ENCODE assay signal across 1 cellular context in the genomic region with DNA sequence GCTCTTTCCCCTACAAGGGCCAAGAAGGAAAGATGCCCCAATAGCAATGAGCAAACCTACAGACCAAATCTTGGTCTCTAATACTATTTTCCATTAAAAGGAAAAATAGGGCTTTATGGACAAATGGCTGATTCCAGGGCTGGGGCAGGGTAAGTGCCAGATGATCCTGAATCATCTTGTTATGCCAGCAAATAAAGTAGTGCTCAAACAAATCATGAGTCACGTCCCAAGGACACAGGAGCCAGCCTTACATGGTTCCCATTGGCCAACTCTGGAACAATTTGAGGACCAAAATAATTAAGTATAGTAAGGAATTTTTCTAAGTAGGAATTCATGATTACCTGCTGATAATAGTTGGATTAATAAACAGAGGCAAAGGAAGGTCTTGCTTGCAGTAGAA.
TF ChIP-seq lines count a peak whose summit lies in the region.

No MANE protein-coding gene starts in this region.

TF ChIP-seq in HepG2, 621 proteins besides CTCF, POLR2A, EP300 and RAD21:
- TF ChIP-seq ZBTB7B (CRISPR knock-in tag; IDR thresholded peaks at IDR 0.05) (no peak), ZNF225 (CRISPR knock-in tag; IDR thresholded peaks at IDR 0.05) (no peak), CENPBD1 (CRISPR knock-in tag; IDR thresholded peaks at IDR 0.05; ENCODE audit: borderline replicate concordance, low read depth) (no peak), DPF2 (CRISPR knock-in tag; IDR thresholded peaks at IDR 0.05; ENCODE audit: borderline replicate concordance, low read depth) (no peak), FOSL2 (CRISPR knock-in tag; IDR thresholded peaks at IDR 0.05) (peak; percentile 62)
- TF ChIP-seq, protein P1, sequence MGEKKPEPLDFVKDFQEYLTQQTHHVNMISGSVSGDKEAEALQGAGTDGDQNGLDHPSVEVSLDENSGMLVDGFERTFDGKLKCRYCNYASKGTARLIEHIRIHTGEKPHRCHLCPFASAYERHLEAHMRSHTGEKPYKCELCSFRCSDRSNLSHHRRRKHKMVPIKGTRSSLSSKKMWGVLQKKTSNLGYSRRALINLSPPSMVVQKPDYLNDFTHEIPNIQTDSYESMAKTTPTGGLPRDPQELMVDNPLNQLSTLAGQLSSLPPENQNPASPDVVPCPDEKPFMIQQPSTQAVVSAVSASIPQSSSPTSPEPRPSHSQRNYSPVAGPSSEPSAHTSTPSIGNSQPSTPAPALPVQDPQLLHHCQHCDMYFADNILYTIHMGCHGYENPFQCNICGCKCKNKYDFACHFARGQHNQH (CRISPR knock-in tag; IDR thresholded peaks at IDR 0.05): no peak
- TF ChIP-seq, protein P2, sequence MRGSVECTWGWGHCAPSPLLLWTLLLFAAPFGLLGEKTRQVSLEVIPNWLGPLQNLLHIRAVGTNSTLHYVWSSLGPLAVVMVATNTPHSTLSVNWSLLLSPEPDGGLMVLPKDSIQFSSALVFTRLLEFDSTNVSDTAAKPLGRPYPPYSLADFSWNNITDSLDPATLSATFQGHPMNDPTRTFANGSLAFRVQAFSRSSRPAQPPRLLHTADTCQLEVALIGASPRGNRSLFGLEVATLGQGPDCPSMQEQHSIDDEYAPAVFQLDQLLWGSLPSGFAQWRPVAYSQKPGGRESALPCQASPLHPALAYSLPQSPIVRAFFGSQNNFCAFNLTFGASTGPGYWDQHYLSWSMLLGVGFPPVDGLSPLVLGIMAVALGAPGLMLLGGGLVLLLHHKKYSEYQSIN (CRISPR knock-in tag; IDR thresholded peaks at IDR 0.05; ENCODE audit: borderline replicate concordance): no peak
- TF ChIP-seq, protein P3, sequence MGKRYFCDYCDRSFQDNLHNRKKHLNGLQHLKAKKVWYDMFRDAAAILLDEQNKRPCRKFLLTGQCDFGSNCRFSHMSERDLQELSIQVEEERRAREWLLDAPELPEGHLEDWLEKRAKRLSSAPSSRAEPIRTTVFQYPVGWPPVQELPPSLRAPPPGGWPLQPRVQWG (CRISPR knock-in tag; IDR thresholded peaks at IDR 0.05; ENCODE audit: borderline replicate concordance, low read depth): no peak
- TF ChIP-seq, protein P4, sequence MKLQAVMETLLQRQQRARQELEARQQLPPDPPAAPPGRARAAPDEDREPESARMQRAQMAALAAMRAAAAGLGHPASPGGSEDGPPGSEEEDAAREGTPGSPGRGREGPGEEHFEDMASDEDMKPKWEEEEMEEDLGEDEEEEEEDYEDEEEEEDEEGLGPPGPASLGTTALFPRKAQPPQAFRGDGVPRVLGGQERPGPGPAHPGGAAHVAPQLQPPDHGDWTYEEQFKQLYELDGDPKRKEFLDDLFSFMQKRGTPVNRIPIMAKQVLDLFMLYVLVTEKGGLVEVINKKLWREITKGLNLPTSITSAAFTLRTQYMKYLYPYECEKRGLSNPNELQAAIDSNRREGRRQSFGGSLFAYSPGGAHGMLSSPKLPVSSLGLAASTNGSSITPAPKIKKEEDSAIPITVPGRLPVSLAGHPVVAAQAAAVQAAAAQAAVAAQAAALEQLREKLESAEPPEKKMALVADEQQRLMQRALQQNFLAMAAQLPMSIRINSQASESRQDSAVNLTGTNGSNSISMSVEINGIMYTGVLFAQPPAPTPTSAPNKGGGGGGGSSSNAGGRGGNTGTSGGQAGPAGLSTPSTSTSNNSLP (IDR thresholded peaks at IDR 0.05; ENCODE audit: low read depth, low read length): 0 out of 2 replicates have a peak, but pooled peaks have one; percentile 30
- TF ChIP-seq, protein P5, sequence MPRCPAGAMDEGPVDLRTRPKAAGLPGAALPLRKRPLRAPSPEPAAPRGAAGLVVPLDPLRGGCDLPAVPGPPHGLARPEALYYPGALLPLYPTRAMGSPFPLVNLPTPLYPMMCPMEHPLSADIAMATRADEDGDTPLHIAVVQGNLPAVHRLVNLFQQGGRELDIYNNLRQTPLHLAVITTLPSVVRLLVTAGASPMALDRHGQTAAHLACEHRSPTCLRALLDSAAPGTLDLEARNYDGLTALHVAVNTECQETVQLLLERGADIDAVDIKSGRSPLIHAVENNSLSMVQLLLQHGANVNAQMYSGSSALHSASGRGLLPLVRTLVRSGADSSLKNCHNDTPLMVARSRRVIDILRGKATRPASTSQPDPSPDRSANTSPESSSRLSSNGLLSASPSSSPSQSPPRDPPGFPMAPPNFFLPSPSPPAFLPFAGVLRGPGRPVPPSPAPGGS (CRISPR knock-in tag; IDR thresholded peaks at IDR 0.05): no peak
TF ChIP-seq in HepG2: peak in this region for 2.
